ENCODE assay signal across 8 cellular contexts in genomic region chr5:143401846-143402463, GRCh38. TPM values are rescaled to one million over a fixed set of nuclear protein-coding genes. Genes with fewer than 3 reads are reported as not detected.
DNase-seq lines count a peak whose midpoint lies in the region; ATAC-seq and TF ChIP-seq lines count a peak whose summit lies in the region.

No MANE protein-coding gene starts in this region.

- H3K4me3 ChIP-seq in fibroblast of the aortic adventitia (ENCODE audit: low read depth, low read length) (peak overlapping the region; percentile 69), rectal smooth muscle tissue (ENCODE audit: low read length) (peak overlapping the region; percentile 90)

- peaks cover 28% of the 10 kb centered on the region for H3K27me3 Mint-ChIP-seq in WTC11 (ENCODE audit: low read depth)

- ATAC-seq in WTC11 (no peak), HG03045 (IDR thresholded peaks at IDR 0.05; ENCODE audit: unreplicated experiment) (no peak)

- TF ChIP-seq CTCF in WTC11 (IDR thresholded peaks at IDR 0.05) (no peak), fibroblast of the aortic adventitia (IDR thresholded peaks at IDR 0.05; ENCODE audit: insufficient read depth, low read length) (no peak)

- peaks cover 57% of the 10 kb centered on the region for H3K4me1 Mint-ChIP-seq in WTC11

- no peaks in the 10 kb centered on the region for H3K27me3 ChIP-seq in rectal smooth muscle tissue (ENCODE audit: control insufficient read depth, insufficient read depth, low read length)

- peaks cover 4% of the 10 kb centered on the region for H3K36me3 ChIP-seq in rectal smooth muscle tissue (ENCODE audit: control insufficient read depth, insufficient read depth, low read length)

- POLR2A ChIA-PET in WTC11 (lab: Charles Lee), result no interaction called here

- DNase-seq in activated effector memory CD4-positive, alpha-beta T cell treated with anti-CD3 and anti-CD28 coated beads, Interleukin-2, amount 50 U/mL, for 16 hours, result peak; percentile 65
- DNase-seq in activated effector memory CD4-positive, alpha-beta T cell treated with Interleukin-2 at 50 U/mL for 16 hours, result no peak
- DNase-seq in WTC11 (ENCODE audit: low spot score) (no peak), fibroblast of the aortic adventitia (ENCODE audit: low read depth) (peak; percentile 41), UCSD-AML1 (lab: John Stamatoyannopoulos, UW; ENCODE audit: unreplicated experiment) (no peak), cerebellum (ENCODE audit: low spot score) (no peak)

- H3K9ac ChIP-seq in rectal smooth muscle tissue (ENCODE audit: low read length), result no peak overlapping the region

- H3K36me3 Mint-ChIP-seq in WTC11, result no peaks in the 10 kb centered on the region

- no peak overlapping the region for H3K27ac Mint-ChIP-seq in WTC11

- H3K9me3 Mint-ChIP-seq in WTC11, result peaks cover 7% of the 10 kb centered on the region

- peak overlapping the region; percentile 74 for H3K4me3 Mint-ChIP-seq in WTC11

- H3K4me1 ChIP-seq in rectal smooth muscle tissue (ENCODE audit: control insufficient read depth, insufficient read depth, low read length), result peaks cover 19% of the 10 kb centered on the region

- CTCF ChIA-PET in WTC11 (lab: Charles Lee), result no interaction called here

- peak overlapping the region; percentile 97 for H3K27ac ChIP-seq in rectal smooth muscle tissue (ENCODE audit: low read depth, low read length)

TF ChIP-seq in WTC11, 78 proteins besides CTCF, POLR2A, EP300 and RAD21:
- no peak for TF ChIP-seq ZNF232 (CRISPR knock-in tag; IDR thresholded peaks at IDR 0.05)
- TF ChIP-seq STAT6 (CRISPR knock-in tag; conservative IDR thresholded peaks at IDR 0.05; ENCODE audit: low read depth), result no peak
- TF ChIP-seq TEAD1 (CRISPR knock-in tag; IDR thresholded peaks at IDR 0.05), result no peak
- TF ChIP-seq RELA (CRISPR knock-in tag; IDR thresholded peaks at IDR 0.05; ENCODE audit: borderline replicate concordance), result no peak
- no peak for TF ChIP-seq ZNF121 (CRISPR knock-in tag; IDR thresholded peaks at IDR 0.05)
- no peak for TF ChIP-seq ZNF396 (CRISPR knock-in tag; IDR thresholded peaks at IDR 0.05; ENCODE audit: borderline replicate concordance)
- TF ChIP-seq ATF1 (CRISPR knock-in tag; IDR thresholded peaks at IDR 0.05), result no peak
- TF ChIP-seq NR2C2 (CRISPR knock-in tag; IDR thresholded peaks at IDR 0.05), result no peak
- TF ChIP-seq TCF7 (CRISPR knock-in tag; IDR thresholded peaks at IDR 0.05; ENCODE audit: low read depth), result no peak
- no peak for TF ChIP-seq RORB (CRISPR knock-in tag; IDR thresholded peaks at IDR 0.05)
- TF ChIP-seq MAX (CRISPR knock-in tag; IDR thresholded peaks at IDR 0.05), result no peak
- TF ChIP-seq ARID4B (CRISPR knock-in tag; IDR thresholded peaks at IDR 0.05; ENCODE audit: borderline replicate concordance), result no peak
- TF ChIP-seq ZBTB43 (CRISPR knock-in tag; IDR thresholded peaks at IDR 0.05), result no peak
- no peak for TF ChIP-seq AFF4 (CRISPR knock-in tag; IDR thresholded peaks at IDR 0.05; ENCODE audit: borderline replicate concordance)

RNA-seq across cellular contexts. Expression of gene NR3C1, which starts 1.5 kb away (rescaled TPM):
- total RNA-seq in WTC11 (2021) (8.7 to 15.0 TPM (median 9.3 TPM) in 3 replicates), fibroblast of the aortic adventitia (ENCODE audit: low replicate concordance) (132 and 147 TPM in 2 replicates), cerebellum (35.9 TPM)

Comparison
In these comparisons a context has a peak if more than half of its experiments do, and no peak if none do; other contexts are left out.
1. DNase-seq: peak in activated effector memory CD4-positive, alpha-beta T cell treated with anti-CD3 and anti-CD28 coated beads, Interleukin-2, amount 50 U/mL, for 16 hours (single experiment) and fibroblast of the aortic adventitia (single experiment); none in activated effector memory CD4-positive, alpha-beta T cell treated with Interleukin-2 at 50 U/mL for 16 hours (single experiment), WTC11 (single experiment), UCSD-AML1 (single experiment) and cerebellum (single experiment).